ENCODE assay signal across 16 cellular contexts in the genomic region with DNA sequence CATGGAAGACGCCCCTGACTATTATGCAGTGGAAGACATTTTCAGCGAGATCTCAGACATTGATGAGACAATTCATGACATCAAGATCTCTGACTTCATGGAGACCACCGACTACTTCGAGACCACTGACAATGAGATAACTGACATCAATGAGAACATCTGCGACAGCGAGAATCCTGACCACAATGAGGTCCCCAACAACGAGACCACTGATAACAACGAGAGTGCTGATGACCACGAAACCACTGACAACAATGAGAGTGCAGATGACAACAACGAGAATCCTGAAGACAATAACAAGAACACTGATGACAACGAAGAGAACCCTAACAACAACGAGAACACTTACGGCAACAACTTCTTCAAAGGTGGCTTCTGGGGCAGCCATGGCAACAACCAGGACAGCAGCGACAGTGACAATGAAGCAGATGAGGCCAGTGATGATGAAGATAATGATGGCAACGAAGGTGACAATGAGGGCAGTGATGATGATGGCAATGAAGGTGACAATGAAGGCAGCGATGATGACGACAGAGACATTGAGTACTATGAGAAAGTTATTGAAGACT. TPM values are rescaled to one million over a fixed set of nuclear protein-coding genes. Genes with fewer than 3 reads are reported as not detected.
A peak's percentile ranks its signal among the peaks of the same experiment; 100 is the strongest.
DNase-seq lines count a peak whose midpoint lies in the region; ATAC-seq lines count a peak whose summit lies in the region.
"Had no signal": no experiment of that assay in that cellular context is flagged by ENCODE, and none has a peak within 500 bp of the region (broad histone marks: within the 10 kb centered on the region; RNA-seq: fewer than 3 reads in every experiment).

No MANE protein-coding gene starts in this region.

- no peak overlapping the region for H2AK5ac ChIP-seq in neuronal stem cell (ENCODE audit: low read depth, low read length)

- no peak overlapping the region for H2BK15ac ChIP-seq in neuronal stem cell (ENCODE audit: low read length)

- no peak overlapping the region for H4K8ac ChIP-seq in neuronal stem cell (ENCODE audit: low read depth, low read length)

- CTCF ChIA-PET in CD4-positive, alpha-beta memory T cell (lab: Charles Lee; ENCODE audit: partially characterized antibody) = no interaction called here

- peak overlapping the region in 2 of 8 donors; percentile 26 to 80 for H3K4me3 Mint-ChIP-seq in CD4-positive, alpha-beta memory T cell
- H3K4me3 Mint-ChIP-seq in IgD-negative memory B cell = peak overlapping the region in 1 of 4 donors; percentile 15
- H3K4me3 Mint-ChIP-seq: CD14-positive monocyte, GM23338 had no signal

- no peak overlapping the region for H2BK12ac ChIP-seq in neuronal stem cell (ENCODE audit: low read length)

- H3K14ac ChIP-seq in neuronal stem cell (ENCODE audit: low read length) = no peak overlapping the region

- no peaks in the 10 kb centered on the region for H3K27me3 Mint-ChIP-seq in CD4-positive, alpha-beta memory T cell
- H3K27me3 Mint-ChIP-seq in IgD-negative memory B cell = peaks cover 2% of the 10 kb centered on the region

- DNase-seq in CD4-positive, alpha-beta memory T cell = peak in 2 of 5 donors; percentile 18 to 61
- DNase-seq in caudate nucleus (lab: John Stamatoyannopoulos, UW) (peak in 1 of 61 donors; percentile 8), neuronal stem cell (ENCODE audit: low spot score) (no peak), HUDEP-2 (lab: John Stamatoyannopoulos, UW; ENCODE audit: unreplicated experiment in 76 of 76) (no peak), mucosa of gallbladder (ENCODE audit: low spot score) (no peak), NCI-H774 (lab: John Stamatoyannopoulos, UW) (no peak)
- DNase-seq: aorta; effector memory CD4-positive, alpha-beta T cell; NCI-H1417 treated with DMSO at 0.1 percent for 48 hours; NCI-H524 treated with DMSO at 0.1 percent for 48 hours had no signal

- no peak for ATAC-seq in GM19035 (IDR thresholded peaks at IDR 0.05; ENCODE audit: unreplicated experiment)
- ATAC-seq: GM23338, sciatic nerve had no signal

- no peak overlapping the region for H4K91ac ChIP-seq in neuronal stem cell (ENCODE audit: low read depth, low read length, poor library complexity)

- H2AFZ ChIP-seq in neuronal stem cell (ENCODE audit: low read length) = no peak overlapping the region
- H2AFZ ChIP-seq: GM23338 had no signal

- peaks cover 30 to 59% of the 10 kb centered on the region in 2 donors for H3K36me3 Mint-ChIP-seq in CD4-positive, alpha-beta memory T cell
- no peaks in the 10 kb centered on the region for H3K36me3 Mint-ChIP-seq in IgD-negative memory B cell

- H3K79me1 ChIP-seq in neuronal stem cell (ENCODE audit: low read depth, low read length) = peaks cover 6% of the 10 kb centered on the region

- WGBS in neuronal stem cell (ENCODE audit: extremely low coverage in 2 of 2, insufficient read length in 2 of 2, insufficient replicate concordance in 1 of 2), 2 donors = no CpG with 5 or more reads among the region's 17 CpGs

- peaks cover 17% of the 10 kb centered on the region for H3K36me3 ChIP-seq in CD4-positive, alpha-beta memory T cell (ENCODE audit: insufficient read depth, low read length)
- H3K36me3 ChIP-seq in neuronal stem cell (replicated peaks in 1 of 2; ENCODE audit: control insufficient read depth in 2 of 2, insufficient read depth in 2 of 2, low read length in 2 of 2) = peaks cover 23 to 42% of the 10 kb centered on the region in 2 donors

- H2BK120ac ChIP-seq in neuronal stem cell (ENCODE audit: low read depth, low read length) = no peak overlapping the region

- POLR2A ChIA-PET in CD4-positive, alpha-beta memory T cell (lab: Charles Lee; ENCODE audit: partially characterized antibody) = no interaction called here

- peak overlapping the region; percentile 30 for H3K9ac ChIP-seq in neuronal stem cell (ENCODE audit: low read depth, low read length, poor library complexity)
- H3K9ac ChIP-seq: KMS-11 had no signal

- no peak overlapping the region for H2BK5ac ChIP-seq in neuronal stem cell (ENCODE audit: low read length)

- H3K4me1 Mint-ChIP-seq in CD4-positive, alpha-beta memory T cell = peaks cover 32 to 74% (median 41%) of the 10 kb centered on the region in 4 donors
- peaks cover 12 to 24% (median 21%) of the 10 kb centered on the region in 3 donors for H3K4me1 Mint-ChIP-seq in IgD-negative memory B cell

- no peaks in the 10 kb centered on the region for H3K9me3 ChIP-seq in CD4-positive, alpha-beta memory T cell (ENCODE audit: control insufficient read depth in 1 of 2, low read length in 2 of 2)
- no peaks in the 10 kb centered on the region for H3K9me3 ChIP-seq in neuronal stem cell (replicated peaks in 1 of 2; ENCODE audit: control insufficient read depth in 2 of 2, insufficient read depth in 1 of 2, low read depth in 1 of 2, low read length in 2 of 2)

- H3K4ac ChIP-seq in neuronal stem cell (ENCODE audit: low read length) = no peak overlapping the region

- H3K4me1 ChIP-seq in CD4-positive, alpha-beta memory T cell (ENCODE audit: insufficient read depth, low read length) = peaks cover 33% of the 10 kb centered on the region
- peaks cover 2 to 5% of the 10 kb centered on the region in 2 donors for H3K4me1 ChIP-seq in neuronal stem cell (ENCODE audit: control insufficient read depth in 2 of 2, insufficient read depth in 1 of 2, low read depth in 1 of 2, low read length in 2 of 2)

- no peak overlapping the region for H3K27ac ChIP-seq in CD4-positive, alpha-beta memory T cell (ENCODE audit: low read depth, low read length)
- H3K27ac ChIP-seq in caudate nucleus (ENCODE audit: low read depth, low read length) (peak overlapping the region; percentile 14), neuronal stem cell (replicated peaks; ENCODE audit: low read length) (no peak overlapping the region)
- H3K27ac ChIP-seq: KMS-11 had no signal

- intact Hi-C loops in CD4-positive, alpha-beta memory T cell (cut with micrococcal nuclease) = no loop called here

- no peaks in the 10 kb centered on the region for H3K27me3 ChIP-seq in CD4-positive, alpha-beta memory T cell (ENCODE audit: insufficient read depth, low read length)
- no peaks in the 10 kb centered on the region for H3K27me3 ChIP-seq in neuronal stem cell (ENCODE audit: control insufficient read depth in 3 of 3, insufficient read depth in 3 of 3, low read depth in 1 of 3, low read length in 3 of 3)

- no peak overlapping the region for H3K23ac ChIP-seq in neuronal stem cell (ENCODE audit: low read depth, low read length, poor library complexity)

- no peak overlapping the region for H3K18ac ChIP-seq in neuronal stem cell (ENCODE audit: low read length)

- no peak overlapping the region for H3K4me2 ChIP-seq in neuronal stem cell (ENCODE audit: insufficient read depth, low read length, poor library complexity, severe bottlenecking)
- H3K4me2 ChIP-seq: GM23338, KMS-11 had no signal

- peaks cover 0 to 9% (median 0%) of the 10 kb centered on the region in 8 donors for H3K9me3 Mint-ChIP-seq in CD4-positive, alpha-beta memory T cell
- no peaks in the 10 kb centered on the region for H3K9me3 Mint-ChIP-seq in IgD-negative memory B cell
- H3K9me3 Mint-ChIP-seq: GM23338 had no signal

- H3K27ac Mint-ChIP-seq in CD4-positive, alpha-beta memory T cell = peak overlapping the region; percentile 58 to 98 (median 64)
- H3K27ac Mint-ChIP-seq in IgD-negative memory B cell = peak overlapping the region in 2 of 3 donors; percentile 1 to 50
- H3K27ac Mint-ChIP-seq: GM23338 had no signal

- H3K4me3 ChIP-seq in CD4-positive, alpha-beta memory T cell (ENCODE audit: low read length in 2 of 2) = no peak overlapping the region
- H3K4me3 ChIP-seq in neuronal stem cell (ENCODE audit: low read length in 2 of 2) = no peak overlapping the region
- H3K4me3 ChIP-seq: GM23338 had no signal

RNA-seq across cellular contexts. Expression of a gene that starts 3.6 kb away (rescaled TPM):
- 100 to 1,000 TPM; 159 to 163 TPM for total RNA-seq in CD4-positive, alpha-beta memory T cell
- 10 to 100 TPM; 10.0 to 24.4 TPM for polyA plus RNA-seq in CD4-positive, alpha-beta memory T cell
- polyA plus RNA-seq in IgD-negative memory B cell = 19.3 TPM
- polyA plus RNA-seq in neuronal stem cell (2013, experiment 1 of 2) = 22.9 TPM
- 22.2 TPM for polyA plus RNA-seq in neuronal stem cell (2013, experiment 2 of 2)
- 34.8 TPM for total RNA-seq in mucosa of gallbladder

RNA-seq across cellular contexts. Expression of a gene that starts 8.2 kb away (rescaled TPM):
- 10 to 100 TPM; 19.9 to 23.4 TPM for total RNA-seq in CD4-positive, alpha-beta memory T cell
- 1 to 10 TPM; 1.6 to 3.4 TPM for polyA plus RNA-seq in CD4-positive, alpha-beta memory T cell
- 1.9 TPM for polyA plus RNA-seq in IgD-negative memory B cell
- 6.1 TPM for polyA plus RNA-seq in neuronal stem cell (2013, experiment 1 of 2)
- 6.7 TPM for polyA plus RNA-seq in neuronal stem cell (2013, experiment 2 of 2)
- 10.3 TPM for total RNA-seq in mucosa of gallbladder

RNA-seq across cellular contexts. Expression of a gene that starts 37.2 kb away (rescaled TPM):
- total RNA-seq in CD4-positive, alpha-beta memory T cell = not detected
- polyA plus RNA-seq in CD4-positive, alpha-beta memory T cell = not detected
- polyA plus RNA-seq in IgD-negative memory B cell = not detected
- polyA plus RNA-seq in neuronal stem cell (2013, experiment 1 of 2) = 14.0 TPM
- 14.6 TPM for polyA plus RNA-seq in neuronal stem cell (2013, experiment 2 of 2)
- 1.4 TPM for total RNA-seq in mucosa of gallbladder
- polyA plus RNA-seq: CD14-positive monocyte had no signal
